ENCODE assay signal across 8 cellular contexts in the genomic region with DNA sequence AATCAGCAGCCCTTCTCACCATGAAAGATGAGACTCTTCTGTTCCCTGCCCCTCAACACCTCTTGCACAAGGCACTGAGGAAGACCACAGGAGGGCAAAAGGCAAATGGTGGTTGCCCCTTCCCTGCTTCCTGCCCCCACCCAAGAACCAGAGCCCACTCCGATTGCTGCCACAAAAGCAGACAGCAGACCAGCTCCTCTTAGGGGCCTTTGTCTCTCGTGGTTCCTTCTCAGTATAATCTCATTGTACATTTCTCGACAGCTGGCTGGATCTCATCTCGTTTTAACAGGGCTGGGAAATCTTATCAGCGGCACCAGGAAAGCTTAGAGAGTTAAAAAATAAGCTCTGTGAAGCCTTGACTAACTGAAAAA. TPM values are rescaled to one million over a fixed set of nuclear protein-coding genes. Genes with fewer than 3 reads are reported as not detected.
A peak's percentile ranks its signal among the peaks of the same experiment; 100 is the strongest.
DNase-seq lines count a peak whose midpoint lies in the region; ATAC-seq and TF ChIP-seq lines count a peak whose summit lies in the region.

No MANE protein-coding gene starts in this region.

- H3K4me2 ChIP-seq in mesendoderm (ENCODE audit: low read length) (no peak overlapping the region), OCI-LY7 (ENCODE audit: low read length) (no peak overlapping the region)

- no peak overlapping the region for H2AFZ ChIP-seq in OCI-LY7 (ENCODE audit: low read length)

- BruUV-seq in OCI-LY7 (replicated peaks; lab: Mats Ljungman, UMichigan): no TSS peak

- no peak overlapping the region for H3K4ac ChIP-seq in mesendoderm (ENCODE audit: low read depth, low read length)

- peaks cover 33% of the 10 kb centered on the region for H3K4me1 Mint-ChIP-seq in activated T-cell treated with anti-CD3 and anti-CD28 coated beads, Interleukin-2, amount 50 U/mL, for 4 hours (ENCODE audit: low read depth)

- H2BK15ac ChIP-seq in mesendoderm (replicated peaks; ENCODE audit: low read depth): no peak overlapping the region

- no peak for DNase-seq in activated T-cell treated with anti-CD3 and anti-CD28 coated beads, Interleukin-2, amount 50 U/mL, for 4 hours
- DNase-seq in activated T-cell treated with anti-CD3 and anti-CD28 coated beads, Interleukin-2, amount 50 U/mL, for 1 hour: no peak
- DNase-seq in adipocyte (ENCODE audit: low read depth): peak; percentile 22
- peak; percentile 29 for DNase-seq in mesendoderm
- DNase-seq in thoracic aorta (ENCODE audit: low spot score): no peak
- DNase-seq in NCI-H69 (lab: John Stamatoyannopoulos, UW): no peak
- no peak for DNase-seq in OCI-LY7 (ENCODE audit: low spot score)

- no peak overlapping the region for H3K27ac ChIP-seq in mesendoderm (ENCODE audit: low read depth, low read length)
- H3K27ac ChIP-seq in thoracic aorta: peak overlapping the region; percentile 14 to 26
- no peak overlapping the region for H3K27ac ChIP-seq in OCI-LY7 (ENCODE audit: low read depth, low read length, poor library complexity, severe bottlenecking)

- H3K4me3 ChIP-seq in adipocyte (ENCODE audit: low read length): peak overlapping the region; percentile 86
- H3K4me3 ChIP-seq in mesendoderm (ENCODE audit: low read length): no peak overlapping the region
- H3K4me3 ChIP-seq in thoracic aorta: peak overlapping the region; percentile 76
- H3K4me3 ChIP-seq in OCI-LY7 (ENCODE audit: low read depth, low read length, poor library complexity, severe bottlenecking): no peak overlapping the region

- no peaks in the 10 kb centered on the region for H3K79me1 ChIP-seq in mesendoderm (ENCODE audit: low read length)

- H3K4me3 Mint-ChIP-seq in activated T-cell treated with anti-CD3 and anti-CD28 coated beads, Interleukin-2, amount 50 U/mL, for 4 hours: peak overlapping the region; percentile 77

- POLR2A ChIA-PET in OCI-LY7 (lab: Charles Lee): no interaction called here

- H3K4me1 ChIP-seq in adipocyte (ENCODE audit: control insufficient read depth, insufficient read depth, low read length) (peaks cover 12% of the 10 kb centered on the region), mesendoderm (ENCODE audit: control insufficient read depth, low read depth, low read length) (peaks cover 6% of the 10 kb centered on the region), thoracic aorta (ENCODE audit: control insufficient read depth in 1 of 2, low read depth in 2 of 2) (peaks cover 8 to 16% of the 10 kb centered on the region in 2 donors), OCI-LY7 (ENCODE audit: insufficient read depth, low read length, poor library complexity, severe bottlenecking) (no peaks in the 10 kb centered on the region)

- H3K36me3 Mint-ChIP-seq in activated T-cell treated with anti-CD3 and anti-CD28 coated beads, Interleukin-2, amount 50 U/mL, for 4 hours (ENCODE audit: insufficient read depth): no peaks in the 10 kb centered on the region

- H2BK5ac ChIP-seq in mesendoderm (ENCODE audit: low read length): no peak overlapping the region

- H4K20me1 ChIP-seq in OCI-LY7 (ENCODE audit: insufficient read depth, low read length): no peaks in the 10 kb centered on the region

- H2BK120ac ChIP-seq in mesendoderm (ENCODE audit: low read depth, low read length): no peak overlapping the region

- no CpG with 5 or more reads among the region's 5 CpGs for WGBS in mesendoderm (ENCODE audit: extremely low coverage, insufficient coverage, low lambda C conversion rate)

- TF ChIP-seq CTCF in thoracic aorta (IDR thresholded peaks at IDR 0.05): no peak
- no peak for TF ChIP-seq CTCF in OCI-LY7 (conservative IDR thresholded peaks at IDR 0.05; ENCODE audit: low read length)

- intact Hi-C loops in OCI-LY7 (cut with micrococcal nuclease; ENCODE audit: unreplicated experiment): no loop called here

- no peaks in the 10 kb centered on the region for H3K9me3 Mint-ChIP-seq in activated T-cell treated with anti-CD3 and anti-CD28 coated beads, Interleukin-2, amount 50 U/mL, for 4 hours

- H3K36me3 ChIP-seq in adipocyte (ENCODE audit: control insufficient read depth, insufficient read depth, low read length, severe bottlenecking) (no peaks in the 10 kb centered on the region), mesendoderm (ENCODE audit: control insufficient read depth, insufficient read depth, low read length) (no peaks in the 10 kb centered on the region), thoracic aorta (no peaks in the 10 kb centered on the region), OCI-LY7 (ENCODE audit: insufficient read depth, low read length) (no peaks in the 10 kb centered on the region)

- ATAC-seq in activated T-cell treated with anti-CD3 and anti-CD28 coated beads, Interleukin-2, amount 50 U/mL, for 4 hours: no peak
- no peak for ATAC-seq in thoracic aorta (ENCODE audit: insufficient number of reproducible peaks, low FRiP score, low read depth)
- ATAC-seq in GM21381 (IDR thresholded peaks at IDR 0.05; ENCODE audit: unreplicated experiment): no peak

- no peak overlapping the region for H4K5ac ChIP-seq in mesendoderm (ENCODE audit: low read length)

- H3K79me2 ChIP-seq in mesendoderm (ENCODE audit: control insufficient read depth, insufficient read depth, low read length): no peaks in the 10 kb centered on the region
- H3K79me2 ChIP-seq in OCI-LY7 (ENCODE audit: insufficient read depth, low read depth, low read length): no peaks in the 10 kb centered on the region

- H3K9me3 ChIP-seq in adipocyte (ENCODE audit: control insufficient read depth, low read length): peaks cover 9% of the 10 kb centered on the region
- peaks cover 6% of the 10 kb centered on the region for H3K9me3 ChIP-seq in thoracic aorta
- H3K9me3 ChIP-seq in OCI-LY7 (ENCODE audit: low read length): peaks cover 13% of the 10 kb centered on the region

- H2AK5ac ChIP-seq in mesendoderm (ENCODE audit: low read length): no peak overlapping the region

- H3K27me3 ChIP-seq in adipocyte (replicated peaks; ENCODE audit: control insufficient read depth, insufficient read depth, low read length) (no peaks in the 10 kb centered on the region), mesendoderm (ENCODE audit: insufficient read depth, low read length, poor library complexity) (no peaks in the 10 kb centered on the region), thoracic aorta (replicated peaks; ENCODE audit: insufficient read depth) (no peaks in the 10 kb centered on the region)

- H3K23ac ChIP-seq in mesendoderm (ENCODE audit: low read length): no peak overlapping the region

- H3K18ac ChIP-seq in mesendoderm (ENCODE audit: low read length): no peak overlapping the region

- no peaks in the 10 kb centered on the region for H3K27me3 Mint-ChIP-seq in activated T-cell treated with anti-CD3 and anti-CD28 coated beads, Interleukin-2, amount 50 U/mL, for 4 hours (ENCODE audit: low read depth)

- no peak overlapping the region for H4K8ac ChIP-seq in mesendoderm (ENCODE audit: low read depth, low read length)

- H3K9ac ChIP-seq in adipocyte (ENCODE audit: low read length) (peak overlapping the region; percentile 90), mesendoderm (ENCODE audit: low read length) (no peak overlapping the region)

- CTCF ChIA-PET in OCI-LY7 (lab: Charles Lee; ENCODE audit: unreplicated experiment): no interaction called here

- no peak overlapping the region for H3K56ac ChIP-seq in mesendoderm (ENCODE audit: low read length)

- H3K9me2 ChIP-seq in OCI-LY7 (ENCODE audit: insufficient read depth, low read length): no peaks in the 10 kb centered on the region

RNA-seq across cellular contexts. Expression of a gene that starts 1.1 kb away (rescaled TPM):
- total RNA-seq in activated T-cell treated with anti-CD3 and anti-CD28 coated beads, Interleukin-2, amount 50 U/mL, for 4 hours: 1 to 10 TPM; 3.7 to 4.5 (median 4.1) TPM
- polyA plus RNA-seq in mesendoderm (2013, experiment 1 of 2): 4.8 TPM
- polyA plus RNA-seq in mesendoderm (2013, experiment 2 of 2): 4.6 TPM
- total RNA-seq in thoracic aorta (10 to 100 TPM; 18.4 to 21.7 TPM), OCI-LY7 (2022) (0.53 and 1.3 TPM in 2 replicates)
- total RNA-seq in OCI-LY7 (2014; rRNA removed; shearing (Covaris generic)): not detected in 2 replicates

Comparison
In these comparisons a context has a peak if more than half of its experiments do, and no peak if none do; other contexts are left out.
1. DNase-seq: peak in adipocyte (single experiment) and mesendoderm (single experiment); none in activated T-cell treated with anti-CD3 and anti-CD28 coated beads, Interleukin-2, amount 50 U/mL, for 4 hours (single experiment), activated T-cell treated with anti-CD3 and anti-CD28 coated beads, Interleukin-2, amount 50 U/mL, for 1 hour (single experiment), thoracic aorta (single experiment), NCI-H69 (single experiment) and OCI-LY7 (single experiment).
2. H3K4me3 ChIP-seq: peak in adipocyte (single experiment) and thoracic aorta (single experiment); none in mesendoderm (single experiment) and OCI-LY7 (single experiment).
3. H3K27ac ChIP-seq: peak in thoracic aorta (2 of 2); none in mesendoderm (single experiment) and OCI-LY7 (single experiment).